Comparison of ENCODE assay signal across 15 cellular contexts in genomic region chr2:169735623-169736022, GRCh38. TPM values are rescaled to one million over a fixed set of nuclear protein-coding genes. Genes with fewer than 3 reads are reported as not detected.
DNase-seq lines count a peak whose midpoint lies in the region; ATAC-seq and TF ChIP-seq lines count a peak whose summit lies in the region.
"Had no signal": no experiment of that assay in that cellular context is flagged by ENCODE, and none has a peak within 500 bp of the region (broad histone marks: within the 10 kb centered on the region; RNA-seq: fewer than 3 reads in every experiment).

No MANE protein-coding gene starts in this region.

- H3K4me2 ChIP-seq in Loucy (ENCODE audit: low read depth, low read length, poor library complexity, severe bottlenecking): peak overlapping the region; percentile 97
- H3K4me2 ChIP-seq: KMS-11 had no signal

- peak overlapping the region; percentile 83 for H3K9ac ChIP-seq in Loucy (ENCODE audit: low read depth, low read length, poor library complexity, severe bottlenecking)
- H3K9ac ChIP-seq: KMS-11 had no signal

- TF ChIP-seq CTCF in Loucy (conservative IDR thresholded peaks at IDR 0.05; ENCODE audit: low read length): no peak
- no peak for TF ChIP-seq CTCF in osteocyte (IDR thresholded peaks at IDR 0.05)

- intact Hi-C loops in activated CD4-positive, alpha-beta memory T cell treated with anti-CD3 and anti-CD28 coated beads for 36 hours (cut with micrococcal nuclease): no loop called here

- H3K79me2 ChIP-seq in Loucy (ENCODE audit: insufficient read depth, low read length): peaks cover 52% of the 10 kb centered on the region

- H3K27me3 ChIP-seq in Loucy (ENCODE audit: insufficient read depth, low read length, poor library complexity, severe bottlenecking): no peaks in the 10 kb centered on the region
- H3K27me3 ChIP-seq: tibial artery had no signal

- CTCF ChIA-PET in activated CD4-positive, alpha-beta memory T cell treated with anti-CD3 and anti-CD28 coated beads, Interleukin-2, amount 10 ng/mL, durations not matched to agents 7 days and 5 days (lab: Charles Lee): interaction anchor here (0.6 kb wide), 1 partner anchor 17 kb away, joined by 3 read pairs; no protein-coding TSS in a partner anchor
- CTCF ChIA-PET in activated CD4-positive, alpha-beta memory T cell treated with anti-CD3 and anti-CD28 coated beads for 36 hours (lab: Charles Lee): no interaction called here

- peaks cover 20% of the 10 kb centered on the region for H3K4me1 Mint-ChIP-seq in activated CD4-positive, alpha-beta memory T cell treated with anti-CD3 and anti-CD28 coated beads, Interleukin-2, amount 10 ng/mL, durations not matched to agents 7 days and 5 days
- H3K4me1 Mint-ChIP-seq in activated CD4-positive, alpha-beta memory T cell treated with anti-CD3 and anti-CD28 coated beads for 36 hours (ENCODE audit: low read depth): peaks cover 3% of the 10 kb centered on the region
- peaks cover 16 to 19% of the 10 kb centered on the region in 2 donors for H3K4me1 Mint-ChIP-seq in effector memory CD8-positive, alpha-beta T cell (ENCODE audit: low read depth in 2 of 2)
- peaks cover 37% of the 10 kb centered on the region for H3K4me1 Mint-ChIP-seq in osteocyte (ENCODE audit: unreplicated experiment)

- H3K4me1 ChIP-seq in Loucy (ENCODE audit: insufficient read depth, low read length, poor library complexity, severe bottlenecking): peaks cover 65% of the 10 kb centered on the region

- no peak for ATAC-seq in effector memory CD8-positive, alpha-beta T cell (replicated peaks)
- no peak for ATAC-seq in GM19395 (IDR thresholded peaks at IDR 0.05; ENCODE audit: unreplicated experiment)
- no peak for ATAC-seq in GM21515 (IDR thresholded peaks at IDR 0.05; ENCODE audit: unreplicated experiment)

- H3F3A ChIP-seq in Loucy (ENCODE audit: low read depth): no peaks in the 10 kb centered on the region

- H4K20me1 ChIP-seq in Loucy (ENCODE audit: insufficient read depth, low read length, poor library complexity, severe bottlenecking): peaks cover 21% of the 10 kb centered on the region

- DNase-seq in activated CD4-positive, alpha-beta memory T cell treated with anti-CD3 and anti-CD28 coated beads, Interleukin-2, amount 10 ng/mL, durations not matched to agents 7 days and 5 days: no peak
- DNase-seq in activated CD4-positive, alpha-beta memory T cell treated with anti-CD3 and anti-CD28 coated beads for 36 hours: no peak
- DNase-seq in effector memory CD8-positive, alpha-beta T cell: no peak
- DNase-seq in osteocyte (ENCODE audit: extremely low spot score, unreplicated experiment) (no peak), superior temporal gyrus (ENCODE audit: extremely low spot score) (no peak)
- DNase-seq: ACHN, hypothalamus, mesendoderm, tibial artery had no signal

- H3K9me3 ChIP-seq in Loucy (ENCODE audit: insufficient read depth, low read depth, low read length): no peaks in the 10 kb centered on the region
- H3K9me3 ChIP-seq: tibial artery had no signal

- H3K36me3 ChIP-seq in Loucy (ENCODE audit: insufficient read depth, low read length): no peaks in the 10 kb centered on the region
- H3K36me3 ChIP-seq: tibial artery had no signal

- H2AFZ ChIP-seq in Loucy (ENCODE audit: low read length): no peak overlapping the region

- POLR2A ChIA-PET in activated CD4-positive, alpha-beta memory T cell treated with anti-CD3 and anti-CD28 coated beads, Interleukin-2, amount 10 ng/mL, durations not matched to agents 7 days and 5 days (lab: Charles Lee): interaction anchor here (1.1 to 1.4 kb wide), 3 partner anchors 52 to 151 kb away, joined by 3 to 4 read pairs (median 3); no protein-coding TSS in a partner anchor
- POLR2A ChIA-PET in activated CD4-positive, alpha-beta memory T cell treated with anti-CD3 and anti-CD28 coated beads for 36 hours (lab: Charles Lee): no interaction called here

- H3K27me3 Mint-ChIP-seq in activated CD4-positive, alpha-beta memory T cell treated with anti-CD3 and anti-CD28 coated beads, Interleukin-2, amount 10 ng/mL, durations not matched to agents 7 days and 5 days: peaks cover 41% of the 10 kb centered on the region
- H3K27me3 Mint-ChIP-seq in activated CD4-positive, alpha-beta memory T cell treated with anti-CD3 and anti-CD28 coated beads for 36 hours: peaks cover 31% of the 10 kb centered on the region
- peaks cover 9 to 17% of the 10 kb centered on the region in 2 donors for H3K27me3 Mint-ChIP-seq in effector memory CD8-positive, alpha-beta T cell
- peaks cover 3% of the 10 kb centered on the region for H3K27me3 Mint-ChIP-seq in osteocyte (ENCODE audit: unreplicated experiment)

- no peaks in the 10 kb centered on the region for H3K36me3 Mint-ChIP-seq in activated CD4-positive, alpha-beta memory T cell treated with anti-CD3 and anti-CD28 coated beads, Interleukin-2, amount 10 ng/mL, durations not matched to agents 7 days and 5 days (ENCODE audit: low read depth)
- H3K36me3 Mint-ChIP-seq in activated CD4-positive, alpha-beta memory T cell treated with anti-CD3 and anti-CD28 coated beads for 36 hours: no peaks in the 10 kb centered on the region
- H3K36me3 Mint-ChIP-seq in effector memory CD8-positive, alpha-beta T cell (ENCODE audit: insufficient read depth): peaks cover 3% of the 10 kb centered on the region
- H3K36me3 Mint-ChIP-seq in osteocyte (ENCODE audit: unreplicated experiment): no peaks in the 10 kb centered on the region

- peak overlapping the region; percentile 22 for H3K4me3 Mint-ChIP-seq in activated CD4-positive, alpha-beta memory T cell treated with anti-CD3 and anti-CD28 coated beads, Interleukin-2, amount 10 ng/mL, durations not matched to agents 7 days and 5 days
- no peak overlapping the region for H3K4me3 Mint-ChIP-seq in activated CD4-positive, alpha-beta memory T cell treated with anti-CD3 and anti-CD28 coated beads for 36 hours
- H3K4me3 Mint-ChIP-seq in effector memory CD8-positive, alpha-beta T cell: peak overlapping the region; percentile 17 to 73
- H3K4me3 Mint-ChIP-seq in osteocyte (ENCODE audit: unreplicated experiment): peak overlapping the region; percentile 36

- H3K4me3 ChIP-seq in Loucy (ENCODE audit: low read length, poor library complexity, severe bottlenecking): peak overlapping the region; percentile 87
- H3K4me3 ChIP-seq: skin epidermis had no signal

- H3K27ac Mint-ChIP-seq in activated CD4-positive, alpha-beta memory T cell treated with anti-CD3 and anti-CD28 coated beads, Interleukin-2, amount 10 ng/mL, durations not matched to agents 7 days and 5 days: no peak overlapping the region
- H3K27ac Mint-ChIP-seq in activated CD4-positive, alpha-beta memory T cell treated with anti-CD3 and anti-CD28 coated beads for 36 hours: no peak overlapping the region
- H3K27ac Mint-ChIP-seq in effector memory CD8-positive, alpha-beta T cell: no peak overlapping the region
- no peak overlapping the region for H3K27ac Mint-ChIP-seq in osteocyte (ENCODE audit: unreplicated experiment)

- H3K9me2 ChIP-seq in Loucy (replicated peaks; ENCODE audit: low read depth, low read length): no peaks in the 10 kb centered on the region

- no peaks in the 10 kb centered on the region for H3K9me3 Mint-ChIP-seq in activated CD4-positive, alpha-beta memory T cell treated with anti-CD3 and anti-CD28 coated beads, Interleukin-2, amount 10 ng/mL, durations not matched to agents 7 days and 5 days
- H3K9me3 Mint-ChIP-seq in activated CD4-positive, alpha-beta memory T cell treated with anti-CD3 and anti-CD28 coated beads for 36 hours: no peaks in the 10 kb centered on the region
- no peaks in the 10 kb centered on the region for H3K9me3 Mint-ChIP-seq in effector memory CD8-positive, alpha-beta T cell
- no peaks in the 10 kb centered on the region for H3K9me3 Mint-ChIP-seq in osteocyte (ENCODE audit: unreplicated experiment)

RNA-seq across cellular contexts. Expression of gene KLHL23, which starts 2.0 kb away (rescaled TPM):
- 1 to 10 TPM; 2.3 to 2.8 TPM for total RNA-seq in activated CD4-positive, alpha-beta memory T cell treated with anti-CD3 and anti-CD28 coated beads, Interleukin-2, amount 10 ng/mL, durations not matched to agents 7 days and 5 days
- 1 to 10 TPM; 3.1 to 3.9 TPM for total RNA-seq in activated CD4-positive, alpha-beta memory T cell treated with anti-CD3 and anti-CD28 coated beads for 36 hours
- 7.1 and 7.9 TPM in 2 replicates for total RNA-seq in osteocyte

RNA-seq across cellular contexts. Expression of gene PHOSPHO2, which starts 41.4 kb away (rescaled TPM):
- 1 to 10 TPM; 2.8 to 3.4 TPM for total RNA-seq in activated CD4-positive, alpha-beta memory T cell treated with anti-CD3 and anti-CD28 coated beads, Interleukin-2, amount 10 ng/mL, durations not matched to agents 7 days and 5 days
- 1 to 10 TPM; 2.6 to 3.4 TPM for total RNA-seq in activated CD4-positive, alpha-beta memory T cell treated with anti-CD3 and anti-CD28 coated beads for 36 hours
- total RNA-seq in osteocyte: 4.8 and 5.3 TPM in 2 replicates

RNA-seq across cellular contexts. Expression of gene CFAP210, which starts 41.4 kb away (rescaled TPM):
- not detected for total RNA-seq in activated CD4-positive, alpha-beta memory T cell treated with anti-CD3 and anti-CD28 coated beads, Interleukin-2, amount 10 ng/mL, durations not matched to agents 7 days and 5 days
- not detected for total RNA-seq in activated CD4-positive, alpha-beta memory T cell treated with anti-CD3 and anti-CD28 coated beads for 36 hours
- 0.94 TPM in 1 of 2 replicates, not detected in the other for total RNA-seq in osteocyte
- total RNA-seq: T-helper 2 cell treated with Interferon-gamma antibody and Interleukin-4, amounts not matched to agents 100 ng/mL and 5 ng/mL, for 36 hours had no signal
